ENCODE assay signal across 13 cellular contexts in genomic region chrY:18044990-18045389, GRCh38. TPM values are rescaled to one million over a fixed set of nuclear protein-coding genes. Genes with fewer than 3 reads are reported as not detected.
A peak's percentile ranks its signal among the peaks of the same experiment; 100 is the strongest.
DNase-seq lines count a peak whose midpoint lies in the region; ATAC-seq and TF ChIP-seq lines count a peak whose summit lies in the region.
"Not testable (repeated sequence)": the region's sequence is repeated elsewhere in the genome, so short reads cannot be mapped to it uniquely, and the experiment has no call there.
"Had no signal": no experiment of that assay in that cellular context is flagged by ENCODE, and none has a peak within 500 bp of the region (broad histone marks: within the 10 kb centered on the region; RNA-seq: fewer than 3 reads in every experiment).

No MANE protein-coding gene starts in this region.

- H3K27ac ChIP-seq in body of pancreas: not testable (repeated sequence)

- not testable (repeated sequence) for H3K4me3 ChIP-seq in body of pancreas

- H3K27me3 ChIP-seq in body of pancreas: not testable (repeated sequence)

- not testable (repeated sequence) for H3K36me3 ChIP-seq in body of pancreas (replicated peaks in 1 of 2; ENCODE audit: insufficient read depth in 1 of 2, low read depth in 2 of 2)

- TF ChIP-seq POLR2A in body of pancreas (IDR thresholded peaks at IDR 0.05): not testable (repeated sequence)

- ATAC-seq in body of pancreas (peak; percentile 65), left lobe of liver (peak; percentile 62)

- intact Hi-C loops in body of pancreas (cut with DNase I): not testable (repeated sequence)

- not testable (repeated sequence) for H3K4me1 ChIP-seq in body of pancreas

- WGBS in body of pancreas, 2 donors: no CpG with 5 or more reads among the region's 3 CpGs

- not testable (repeated sequence) for DNase-seq in body of pancreas; left lobe of liver (ENCODE audit: low spot score)

- TF ChIP-seq CTCF in body of pancreas (IDR thresholded peaks at IDR 0.05): not testable (repeated sequence)

- H3K9me3 ChIP-seq in body of pancreas: not testable (repeated sequence)

RNA-seq across cellular contexts. Expression of gene CDY2A, which starts 19.4 kb away (rescaled TPM):
- total RNA-seq in body of pancreas: not detected
- not detected for total RNA-seq in left lobe of liver
- total RNA-seq: A172; A673; B cell; Caco-2; Calu3; CD4-positive, alpha-beta memory T cell; CD4-positive, alpha-beta T cell; CD4-positive, CD25-positive, alpha-beta regulatory T cell; CD8-positive, alpha-beta memory T cell; CD8-positive, alpha-beta T cell; Daoy had no signal
